In the genomic region with DNA sequence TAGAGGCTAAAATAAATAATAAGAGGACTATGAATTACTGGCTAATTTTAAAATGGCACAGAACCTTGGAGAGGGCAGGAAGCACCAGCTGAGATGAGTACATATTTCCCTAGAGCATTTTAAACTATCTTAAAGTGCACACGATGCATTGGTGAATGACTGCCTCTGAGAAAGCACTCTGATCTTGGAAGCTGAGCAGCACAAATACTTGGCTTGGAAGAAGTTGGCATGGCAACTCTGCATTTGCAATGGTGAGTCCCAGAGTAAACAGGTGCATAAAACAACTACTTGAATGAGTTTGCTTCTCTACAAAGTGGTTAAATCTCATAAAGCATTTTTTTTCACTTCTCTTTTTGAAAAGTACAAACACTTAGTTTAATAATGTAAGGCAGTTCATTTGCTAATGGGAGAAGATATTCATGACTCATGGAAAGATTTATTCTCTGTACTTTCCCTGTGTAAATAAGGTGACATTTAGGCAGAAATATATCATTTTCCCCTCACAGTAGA, we compare ENCODE assay signal across 10 cellular contexts.
DNase-seq lines count a peak whose midpoint lies in the region; ATAC-seq and TF ChIP-seq lines count a peak whose summit lies in the region.
"Had no signal": no experiment of that assay in that cellular context is flagged by ENCODE, and none has a peak within 500 bp of the region (broad histone marks: within the 10 kb centered on the region; RNA-seq: fewer than 3 reads in every experiment).

No MANE protein-coding gene starts in this region.

- H3K9me3 ChIP-seq in right lobe of liver (no peaks in the 10 kb centered on the region), left ventricle myocardium inferior (replicated peaks) (no peaks in the 10 kb centered on the region), heart right ventricle (no peaks in the 10 kb centered on the region)
- H3K9me3 ChIP-seq: left lung had no signal

- in situ Hi-C loops in GM13976 (cut with MboI; ENCODE audit: low sequenced_read_pairs, unreplicated experiment), result no loop called here

- no peak for TF ChIP-seq CTCF in GM13976 (IDR thresholded peaks at IDR 0.05; ENCODE audit: borderline replicate concordance, control extremely low read depth, extremely low read depth, insufficient read depth, missing control alignments)
- TF ChIP-seq CTCF in right lobe of liver (IDR thresholded peaks at IDR 0.05), result no peak
- no peak for TF ChIP-seq CTCF in left ventricle myocardium inferior (IDR thresholded peaks at IDR 0.05; ENCODE audit: borderline replicate concordance)
- no peak for TF ChIP-seq CTCF in heart right ventricle (IDR thresholded peaks at IDR 0.05)

- H3K36me3 ChIP-seq in right lobe of liver (no peaks in the 10 kb centered on the region), left ventricle myocardium inferior (no peaks in the 10 kb centered on the region), heart right ventricle (no peaks in the 10 kb centered on the region)
- H3K36me3 ChIP-seq: left lung had no signal

- H3K27me3 ChIP-seq in right lobe of liver, result no peaks in the 10 kb centered on the region
- no peaks in the 10 kb centered on the region for H3K27me3 ChIP-seq in left ventricle myocardium inferior (ENCODE audit: low read depth)
- H3K27me3 ChIP-seq in heart right ventricle, result no peaks in the 10 kb centered on the region
- H3K27me3 ChIP-seq: left lung had no signal

- H3K27ac ChIP-seq in right lobe of liver (no peak overlapping the region), left ventricle myocardium inferior (replicated peaks) (no peak overlapping the region), heart right ventricle (no peak overlapping the region)
- H3K27ac ChIP-seq: KMS-11, left lung had no signal

- WGBS in right lobe of liver (ENCODE audit: insufficient coverage, low coverage, low lambda C conversion rate, missing lambda C conversion rate), result 29% methylated on average over 1 of the region's 1 CpG
- 38 to 48% methylated on average over 1 of the region's 1 CpG for WGBS in heart right ventricle, 2 donors

- intact Hi-C loops in right lobe of liver (cut with DNase I), result no loop called here
- intact Hi-C loops in left ventricle myocardium inferior (cut with micrococcal nuclease), result no loop called here
- intact Hi-C loops in heart right ventricle (cut with DNase I), result no loop called here

- DNase-seq in GM13976 (ENCODE audit: low spot score), result peak; percentile 34
- DNase-seq in right lobe of liver, result no peak
- no peak for DNase-seq in left ventricle myocardium inferior
- no peak for DNase-seq in activated naive CD4-positive, alpha-beta T cell treated with anti-CD3 and anti-CD28 coated beads, Interleukin-2, amount 50 U/mL, for 16 hours
- DNase-seq in heart right ventricle, result no peak
- DNase-seq: left lung had no signal

- peak; percentile 91 for ATAC-seq in GM21423 (IDR thresholded peaks at IDR 0.05; ENCODE audit: unreplicated experiment)
- ATAC-seq in HG03196 (IDR thresholded peaks at IDR 0.05; ENCODE audit: unreplicated experiment), result peak; percentile 92
- peak; percentile 63 for ATAC-seq in SK-N-SH treated with all-trans-retinoic acid at 6 μM for 48 hours
- no peak for ATAC-seq in right lobe of liver
- ATAC-seq in heart right ventricle, result no peak
- ATAC-seq: left lung had no signal

- H3K4me1 ChIP-seq in right lobe of liver, result no peaks in the 10 kb centered on the region
- no peaks in the 10 kb centered on the region for H3K4me1 ChIP-seq in left ventricle myocardium inferior
- H3K4me1 ChIP-seq in heart right ventricle, result no peaks in the 10 kb centered on the region
- H3K4me1 ChIP-seq: left lung had no signal

- no peak for TF ChIP-seq POLR2A in right lobe of liver (IDR thresholded peaks at IDR 0.05)

- H3K4me3 ChIP-seq in right lobe of liver (no peak overlapping the region), left ventricle myocardium inferior (no peak overlapping the region), heart right ventricle (no peak overlapping the region)
- H3K4me3 ChIP-seq: left lung had no signal

TF ChIP-seq in SK-N-SH treated with all-trans-retinoic acid at 6 μM for 48 hours, 23 proteins besides CTCF, POLR2A, EP300 and RAD21:
- peak; percentile 67; the same call in 1 of the 2 replicates for TF ChIP-seq ZC3H10 (CRISPR knock-in tag; IDR thresholded peaks at IDR 0.05)
- no peak for TF ChIP-seq OSR1 (CRISPR knock-in tag; IDR thresholded peaks at IDR 0.05)
- TF ChIP-seq, protein P1, sequence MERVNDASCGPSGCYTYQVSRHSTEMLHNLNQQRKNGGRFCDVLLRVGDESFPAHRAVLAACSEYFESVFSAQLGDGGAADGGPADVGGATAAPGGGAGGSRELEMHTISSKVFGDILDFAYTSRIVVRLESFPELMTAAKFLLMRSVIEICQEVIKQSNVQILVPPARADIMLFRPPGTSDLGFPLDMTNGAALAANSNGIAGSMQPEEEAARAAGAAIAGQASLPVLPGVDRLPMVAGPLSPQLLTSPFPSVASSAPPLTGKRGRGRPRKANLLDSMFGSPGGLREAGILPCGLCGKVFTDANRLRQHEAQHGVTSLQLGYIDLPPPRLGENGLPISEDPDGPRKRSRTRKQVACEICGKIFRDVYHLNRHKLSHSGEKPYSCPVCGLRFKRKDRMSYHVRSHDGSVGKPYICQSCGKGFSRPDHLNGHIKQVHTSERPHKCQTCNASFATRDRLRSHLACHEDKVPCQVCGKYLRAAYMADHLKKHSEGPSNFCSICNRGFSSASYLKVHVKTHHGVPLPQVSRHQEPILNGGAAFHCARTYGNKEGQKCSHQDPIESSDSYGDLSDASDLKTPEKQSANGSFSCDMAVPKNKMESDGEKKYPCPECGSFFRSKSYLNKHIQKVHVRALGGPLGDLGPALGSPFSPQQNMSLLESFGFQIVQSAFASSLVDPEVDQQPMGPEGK (CRISPR knock-in tag; IDR thresholded peaks at IDR 0.05; ENCODE audit: borderline replicate concordance), result no peak
- TF ChIP-seq PPARA (CRISPR knock-in tag; IDR thresholded peaks at IDR 0.05; ENCODE audit: borderline replicate concordance), result no peak
- TF ChIP-seq ISL1 (CRISPR knock-in tag; IDR thresholded peaks at IDR 0.05), result peak; percentile 73
- TF ChIP-seq TOX (CRISPR knock-in tag; IDR thresholded peaks at IDR 0.05; ENCODE audit: borderline replicate concordance), result peak; percentile 58; the same call in 1 of the 2 replicates

Comparison
In these comparisons a context has a peak if more than half of its experiments do, and no peak if none do; other contexts are left out.
1. ATAC-seq: peak in GM21423 (single experiment), HG03196 (single experiment) and SK-N-SH treated with all-trans-retinoic acid at 6 μM for 48 hours (single experiment); none in right lobe of liver (0 of 4) and heart right ventricle (0 of 8).